In the genomic region with DNA sequence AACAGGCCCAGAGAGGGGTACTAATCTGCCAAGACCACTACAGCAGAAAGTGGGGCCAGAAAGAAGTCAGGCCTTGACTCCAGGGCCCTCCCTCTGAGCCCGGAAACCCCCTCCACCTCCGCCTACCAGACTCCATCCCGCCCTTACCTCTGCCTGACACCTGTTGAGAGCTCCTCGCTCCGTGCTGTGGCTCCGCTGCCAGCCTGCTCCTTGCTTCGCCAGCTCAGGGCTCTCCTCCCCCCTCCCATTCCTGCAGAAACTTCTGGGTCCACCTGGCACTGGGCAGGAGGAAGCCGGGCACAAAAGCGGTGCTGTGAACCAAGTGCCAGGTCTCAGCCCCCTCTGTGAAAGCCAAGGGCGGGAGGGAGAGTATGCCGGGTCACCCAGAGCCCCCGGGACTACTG, we compare ENCODE assay signal across 8 cellular contexts. TPM values are rescaled to one million over a fixed set of nuclear protein-coding genes. Genes with fewer than 3 reads are reported as not detected.
DNase-seq lines count a peak whose midpoint lies in the region; ATAC-seq, FAIRE-seq and TF ChIP-seq lines count a peak whose summit lies in the region.

No MANE protein-coding gene starts in this region.

- WGBS in K562 (ENCODE audit: insufficient coverage, low coverage, missing lambda C conversion rate), result 91% methylated on average over 11 of the region's 12 CpGs
- 48 to 68% methylated on average over 12 of the region's 12 CpGs for WGBS in pancreas, 2 donors
- WGBS in trophoblast cell (ENCODE audit: extremely low coverage, insufficient coverage, insufficient read length), result no CpG with 5 or more reads among the region's 12 CpGs

- ATAC-seq in K562 (no peak), pancreas (peak in 3 of 4 donors; percentile 20 to 41 (median 28)), GM19463 (IDR thresholded peaks at IDR 0.05; ENCODE audit: unreplicated experiment) (no peak)

- H3K14ac ChIP-seq in trophoblast cell (ENCODE audit: low read length), result no peak overlapping the region

- H3K9me1 ChIP-seq in K562 (ENCODE audit: control insufficient read depth, insufficient read depth, low read length), result no peaks in the 10 kb centered on the region

- no peak for TF ChIP-seq POLR2A in K562 (conservative IDR thresholded peaks at IDR 0.05)

- TF ChIP-seq RAD21 in K562 (CRISPR knock-in tag; conservative IDR thresholded peaks at IDR 0.05 in 1 of 2, IDR thresholded peaks at IDR 0.05 in 1 of 2), result no peak

- CTCF ChIA-PET in CD4-positive, alpha-beta memory T cell (lab: Charles Lee; ENCODE audit: partially characterized antibody), result interaction anchor here (0.7 to 2.6 kb wide), 9 partner anchors 11 to 171 kb away, joined by 3 to 11 read pairs (median 4); partner anchors contain the start of genes PIP5KL1, ST6GALNAC4 and TOR2A
- CTCF ChIA-PET in K562 (lab: Yijun Ruan, JAX; ENCODE audit: low intra/inter-chr PET ratio), result no interaction called here

- H3K18ac ChIP-seq in trophoblast cell (ENCODE audit: low read length), result no peak overlapping the region

- no peaks in the 10 kb centered on the region for H3K79me2 ChIP-seq in K562 (ENCODE audit: control insufficient read depth, insufficient read depth, low read length)
- no peaks in the 10 kb centered on the region for H3K79me2 ChIP-seq in trophoblast cell (ENCODE audit: control insufficient read depth, insufficient read depth, low read length, poor library complexity)

- H3K4me1 Mint-ChIP-seq in CD4-positive, alpha-beta memory T cell, result peaks cover 19 to 63% (median 34%) of the 10 kb centered on the region in 4 donors

- peak overlapping the region; percentile 82 to 85 for H3K4me3 ChIP-seq in CD4-positive, alpha-beta memory T cell (ENCODE audit: low read length in 2 of 2)
- H3K4me3 ChIP-seq in K562 (no peak overlapping the region), pancreas (no peak overlapping the region), trophoblast cell (ENCODE audit: low read depth, low read length) (no peak overlapping the region)

- no peak overlapping the region for H4K8ac ChIP-seq in trophoblast cell (ENCODE audit: low read depth, low read length)

- no peaks in the 10 kb centered on the region for H3K9me3 Mint-ChIP-seq in CD4-positive, alpha-beta memory T cell

- H3K79me1 ChIP-seq in trophoblast cell (ENCODE audit: low read length), result peaks cover 2% of the 10 kb centered on the region

- no peaks in the 10 kb centered on the region for H3K36me3 ChIP-seq in CD4-positive, alpha-beta memory T cell (ENCODE audit: insufficient read depth, low read length)
- H3K36me3 ChIP-seq in K562 (ENCODE audit: control insufficient read depth, insufficient read depth, low read length) (peaks cover 28% of the 10 kb centered on the region; the same call in 2 of the 3 replicates), pancreas (peaks cover 0 to 18% (median 8%) of the 10 kb centered on the region in 3 donors), trophoblast cell (ENCODE audit: control insufficient read depth in 1 of 2, insufficient read depth in 2 of 2, low read length in 2 of 2) (no peaks in the 10 kb centered on the region)

- no peak overlapping the region for H3K4me2 ChIP-seq in K562 (ENCODE audit: insufficient read depth, low read length)
- H3K4me2 ChIP-seq in trophoblast cell (ENCODE audit: low read length), result no peak overlapping the region

- H3K9ac ChIP-seq in K562 (ENCODE audit: insufficient read depth in 1 of 2, low read depth in 2 of 2, low read length in 2 of 2) (0 out of 4 replicates have a peak overlapping the region, but pooled peaks of 1 of the 2 experiments have one; percentile 4), trophoblast cell (ENCODE audit: low read length) (no peak overlapping the region)

- DNase-seq in CD4-positive, alpha-beta memory T cell, result peak; percentile 69 to 92 (median 78)
- DNase-seq in T-helper 9 cell (peak; percentile 75), K562 (ENCODE audit: extremely low read depth in 1 of 4, low spot score in 3 of 4) (no peak), pancreas (peak in 3 of 6 donors; percentile 21 to 63 (median 32)), trophoblast cell (no peak), NCI-H2171 (lab: John Stamatoyannopoulos, UW) (no peak), SHP77 (lab: John Stamatoyannopoulos, UW) (no peak)

- H3K27ac Mint-ChIP-seq in CD4-positive, alpha-beta memory T cell, result peak overlapping the region; percentile 98 to 100 (median 100)

- H4K91ac ChIP-seq in trophoblast cell (ENCODE audit: low read depth, low read length), result no peak overlapping the region

- no peak overlapping the region for H4K12ac ChIP-seq in trophoblast cell (ENCODE audit: low read depth, low read length)

- TF ChIP-seq CTCF in K562 (IDR thresholded peaks at IDR 0.05 in 2 of 3, conservative IDR thresholded peaks at IDR 0.05 in 1 of 3; ENCODE audit: insufficient read depth in 2 of 3, low read depth in 1 of 3, low read length in 3 of 3), result no peak
- no peak for TF ChIP-seq CTCF in pancreas (IDR thresholded peaks at IDR 0.05)

- in situ Hi-C loops in K562 (cut with MboI), result loop anchor here (25.0 kb wide), 1 partner anchor 968 kb away; no protein-coding TSS in a partner anchor

- peaks cover 65% of the 10 kb centered on the region for H3K4me1 ChIP-seq in CD4-positive, alpha-beta memory T cell (ENCODE audit: insufficient read depth, low read length)
- peaks cover 29 to 55% of the 10 kb centered on the region in 2 experiments for H3K4me1 ChIP-seq in K562 (replicated peaks in 1 of 2; ENCODE audit: control insufficient read depth in 2 of 2, insufficient read depth in 2 of 2, low read length in 2 of 2)
- H3K4me1 ChIP-seq in pancreas, result peaks cover 0 to 23% (median 8%) of the 10 kb centered on the region in 3 donors
- H3K4me1 ChIP-seq in trophoblast cell (ENCODE audit: control insufficient read depth in 1 of 2, insufficient read depth in 2 of 2, low read length in 2 of 2), result peaks cover 9 to 13% of the 10 kb centered on the region in 2 experiments

- no peak overlapping the region for H2AK5ac ChIP-seq in trophoblast cell (ENCODE audit: low read length)

- intact Hi-C loops in CD4-positive, alpha-beta memory T cell (cut with micrococcal nuclease), result loop anchor here (1.0 to 2.0 kb wide), 5 partner anchors 12 to 170 kb away; partner anchors contain the start of genes CDK9, FPGS, ST6GALNAC4 and TOR2A
- intact Hi-C loops in K562 (cut with micrococcal nuclease) (no loop called here), pancreas (cut with DNase I) (no loop called here)

- H3K4ac ChIP-seq in trophoblast cell (ENCODE audit: low read depth, low read length), result no peak overlapping the region

- peak overlapping the region; percentile 100 for H3K27ac ChIP-seq in CD4-positive, alpha-beta memory T cell (ENCODE audit: low read depth, low read length)
- H3K27ac ChIP-seq in K562 (ENCODE audit: extremely low read depth, low read depth, low read length) (peak overlapping the region; percentile 77; the same call in 1 of the 3 replicates), pancreas (peak overlapping the region; percentile 55 to 84 (median 70)), trophoblast cell (ENCODE audit: low read depth, low read length) (no peak overlapping the region)

- no peaks in the 10 kb centered on the region for H3K9me3 ChIP-seq in CD4-positive, alpha-beta memory T cell (ENCODE audit: control insufficient read depth in 1 of 2, low read length in 2 of 2)
- H3K9me3 ChIP-seq in K562 (replicated peaks; ENCODE audit: control insufficient read depth, insufficient read depth, low read depth, low read length) (no peaks in the 10 kb centered on the region), pancreas (no peaks in the 10 kb centered on the region), trophoblast cell (ENCODE audit: insufficient read depth, low read depth, low read length) (no peaks in the 10 kb centered on the region)

- no peak overlapping the region for H2BK5ac ChIP-seq in trophoblast cell (ENCODE audit: low read depth, low read length, poor library complexity)

- no peaks in the 10 kb centered on the region for H4K20me1 ChIP-seq in K562 (replicated peaks; ENCODE audit: control insufficient read depth, insufficient read depth, low read length)

- no peak overlapping the region for H2BK12ac ChIP-seq in trophoblast cell (ENCODE audit: low read length)

- no peaks in the 10 kb centered on the region for H3K27me3 ChIP-seq in CD4-positive, alpha-beta memory T cell (ENCODE audit: insufficient read depth, low read length)
- H3K27me3 ChIP-seq in K562 (ENCODE audit: control insufficient read depth in 2 of 2, insufficient read depth in 2 of 2, low read length in 2 of 2) (no peaks in the 10 kb centered on the region), pancreas (no peaks in the 10 kb centered on the region), trophoblast cell (ENCODE audit: insufficient read depth, low read length) (no peaks in the 10 kb centered on the region)

- no peak for TF ChIP-seq EP300 in K562 (IDR thresholded peaks at IDR 0.05; ENCODE audit: low read length)

- FAIRE-seq in K562 (lab: Jason Lieb, UNC) (no peak), pancreas (lab: Jason Lieb, UNC) (no peak)

- peaks cover 3 to 28% of the 10 kb centered on the region in 2 donors for H3K36me3 Mint-ChIP-seq in CD4-positive, alpha-beta memory T cell

- H3K4me3 Mint-ChIP-seq in CD4-positive, alpha-beta memory T cell, result peak overlapping the region; percentile 86 to 99 (median 95)

- BruUV-seq in K562 (replicated peaks; lab: Mats Ljungman, UMichigan), result no TSS peak

- no peaks in the 10 kb centered on the region for H3K27me3 Mint-ChIP-seq in CD4-positive, alpha-beta memory T cell

- H2BK120ac ChIP-seq in trophoblast cell (ENCODE audit: insufficient read depth, low read length, poor library complexity), result no peak overlapping the region

- H3K23ac ChIP-seq in trophoblast cell (ENCODE audit: low read length), result no peak overlapping the region

- H2AFZ ChIP-seq in K562 (ENCODE audit: low read depth, low read length) (no peak overlapping the region), trophoblast cell (ENCODE audit: insufficient read depth, low read length, poor library complexity) (no peak overlapping the region)

- POLR2A ChIA-PET in CD4-positive, alpha-beta memory T cell (lab: Charles Lee; ENCODE audit: partially characterized antibody), result interaction anchor here (0.7 to 7.1 kb wide), 22 partner anchors 9 to 455 kb away, joined by 3 to 87 read pairs (median 5); partner anchors contain the start of genes AK1, CDK9, FPGS and LRSAM1
- POLR2A ChIA-PET in K562 (lab: Yijun Ruan, JAX), result interaction anchor here (0.5 to 0.9 kb wide), 4 partner anchors 9 to 211 kb away, joined by 3 read pairs; no protein-coding TSS in a partner anchor

RNA-seq across cellular contexts. Expression of gene ST6GALNAC6, which starts 6.4 kb away (rescaled TPM):
- total RNA-seq in CD4-positive, alpha-beta memory T cell, result 100 to 1,000 TPM; 125 to 127 TPM
- 10 to 100 TPM; 45.2 to 45.6 TPM for polyA plus RNA-seq in CD4-positive, alpha-beta memory T cell
- 18.9 and 41.8 TPM in 2 replicates for total RNA-seq in K562 (2011; cell fraction: chromatin; rRNA removed; ENCODE audit: low replicate concordance)
- 25.3 and 31.9 TPM in 2 replicates for total RNA-seq in K562 (2011; cell fraction: nucleolus; rRNA removed)
- total RNA-seq in K562 (2011; cell fraction: nucleoplasm; rRNA removed), result 19.5 and 22.4 TPM in 2 replicates
- total RNA-seq in K562 (2014; rRNA removed) (13.0 and 16.0 TPM in 2 replicates), K562 (2014; rRNA removed; fragmentation: Illumina TruSeq; extraction: Trizol) (6.4 and 8.2 TPM in 2 replicates), K562 (2015; rRNA removed; fragmentation: Illumina TruSeq; extraction: Trizol) (16.8 and 17.0 TPM in 2 replicates), K562 (2021) (17.3 and 18.7 TPM in 2 replicates), pancreas (10 to 100 TPM; 20.7 to 31.1 (median 26.0) TPM)
- polyA plus RNA-seq in K562 (2011; rRNA removed) (23.0 and 23.7 TPM in 2 replicates), K562 (2014; fragmentation: Illumina TruSeq; extraction: Trizol) (14.5 and 15.6 TPM in 2 replicates), K562 (2014; fragmentation: Nextera tagmentation; extraction: Ambion mirVana) (under 1 TPM; 0.13 to 0.20 TPM), K562 (2014; rRNA removed) (16.4 and 19.0 TPM in 2 replicates), pancreas (10 to 100 TPM; 30.6 to 35.7 TPM)
- 30.5 and 46.9 TPM in 2 replicates for polyA plus RNA-seq in K562 (2011; cell fraction: cytosol; rRNA removed)
- polyA plus RNA-seq in K562 (2011; cell fraction: nucleus; rRNA removed), result 51.3 and 78.0 TPM in 2 replicates
- polyA plus RNA-seq in K562 (2012), result 13.2 and 13.7 TPM in 2 replicates
- polyA minus RNA-seq in K562 (2011; rRNA and poly(A)+ RNA removed), result 5.5 and 6.3 TPM in 2 replicates
- 3.5 and 5.2 TPM in 2 replicates for polyA minus RNA-seq in K562 (2011; cell fraction: cytosol; rRNA and poly(A)+ RNA removed)
- polyA minus RNA-seq in K562 (2011; cell fraction: nucleus; rRNA and poly(A)+ RNA removed), result 10.4 and 11.2 TPM in 2 replicates
- 9.1 and 10.5 TPM in 2 replicates for polyA plus RNA-seq in trophoblast cell (2013)

RNA-seq across cellular contexts. Expression of gene ST6GALNAC4, which starts 11.1 kb away (rescaled TPM):
- total RNA-seq in CD4-positive, alpha-beta memory T cell, result 10 to 100 TPM; 35.7 to 38.1 TPM
- polyA plus RNA-seq in CD4-positive, alpha-beta memory T cell, result 10 to 100 TPM; 10.2 to 18.5 TPM
- total RNA-seq in K562 (2011; cell fraction: chromatin; rRNA removed; ENCODE audit: low replicate concordance), result 24.9 and 89.8 TPM in 2 replicates
- 90.4 and 100 TPM in 2 replicates for total RNA-seq in K562 (2011; cell fraction: nucleolus; rRNA removed)
- 52.6 and 55.0 TPM in 2 replicates for total RNA-seq in K562 (2011; cell fraction: nucleoplasm; rRNA removed)
- total RNA-seq in K562 (2014; rRNA removed) (25.5 and 47.2 TPM in 2 replicates), K562 (2014; rRNA removed; fragmentation: Illumina TruSeq; extraction: Trizol) (2.8 and 6.6 TPM in 2 replicates), K562 (2015; rRNA removed; fragmentation: Illumina TruSeq; extraction: Trizol) (17.2 and 19.0 TPM in 2 replicates), K562 (2021) (43.1 and 47.1 TPM in 2 replicates), pancreas (10 to 100 TPM; 25.9 to 66.6 (median 41.3) TPM)
- polyA plus RNA-seq in K562 (2011; rRNA removed) (14.0 and 19.4 TPM in 2 replicates), K562 (2014; fragmentation: Illumina TruSeq; extraction: Trizol) (15.4 and 34.0 TPM in 2 replicates), K562 (2014; fragmentation: Nextera tagmentation; extraction: Ambion mirVana) (1 to 10 TPM; 2.6 to 3.4 TPM), K562 (2014; rRNA removed) (26.0 and 42.6 TPM in 2 replicates), pancreas (10 to 100 TPM; 22.2 to 27.7 TPM)
- polyA plus RNA-seq in K562 (2011; cell fraction: cytosol; rRNA removed), result 30.0 and 73.0 TPM in 2 replicates
- polyA plus RNA-seq in K562 (2011; cell fraction: nucleus; rRNA removed), result 34.4 and 63.8 TPM in 2 replicates
- polyA plus RNA-seq in K562 (2012), result 26.5 and 52.2 TPM in 2 replicates
- polyA minus RNA-seq in K562 (2011; rRNA and poly(A)+ RNA removed), result 7.5 and 10.6 TPM in 2 replicates
- 30.9 and 50.2 TPM in 2 replicates for polyA minus RNA-seq in K562 (2011; cell fraction: cytosol; rRNA and poly(A)+ RNA removed)
- 24.7 and 25.8 TPM in 2 replicates for polyA minus RNA-seq in K562 (2011; cell fraction: nucleus; rRNA and poly(A)+ RNA removed)
- polyA plus RNA-seq in trophoblast cell (2013), result 5.3 and 5.4 TPM in 2 replicates

RNA-seq across cellular contexts. Expression of gene PIP5KL1, which starts 24.8 kb away (rescaled TPM):
- 1 to 10 TPM in 1 of 2 experiments, under 1 TPM in 1; 0.72 to 1.8 TPM for total RNA-seq in CD4-positive, alpha-beta memory T cell
- polyA plus RNA-seq in CD4-positive, alpha-beta memory T cell, result under 1 TPM; 0.26 to 0.79 TPM
- 4.2 and 9.4 TPM in 2 replicates for total RNA-seq in K562 (2011; cell fraction: chromatin; rRNA removed; ENCODE audit: low replicate concordance)
- 7.7 and 10.1 TPM in 2 replicates for total RNA-seq in K562 (2011; cell fraction: nucleolus; rRNA removed)
- 4.3 and 4.5 TPM in 2 replicates for total RNA-seq in K562 (2011; cell fraction: nucleoplasm; rRNA removed)
- total RNA-seq in K562 (2014; rRNA removed), result 2.5 and 3.1 TPM in 2 replicates
- 0.80 and 1.2 TPM in 2 replicates for total RNA-seq in K562 (2014; rRNA removed; fragmentation: Illumina TruSeq; extraction: Trizol)
- total RNA-seq in K562 (2015; rRNA removed; fragmentation: Illumina TruSeq; extraction: Trizol), result 0.58 and 1.3 TPM in 2 replicates
- 3.0 and 3.7 TPM in 2 replicates for total RNA-seq in K562 (2021)
- polyA plus RNA-seq in K562 (2011; rRNA removed), result 1.2 and 1.6 TPM in 2 replicates
- polyA plus RNA-seq in K562 (2011; cell fraction: cytosol; rRNA removed), result 1.8 and 2.2 TPM in 2 replicates
- polyA plus RNA-seq in K562 (2011; cell fraction: nucleus; rRNA removed), result 12.7 and 14.3 TPM in 2 replicates
- polyA plus RNA-seq in K562 (2012), result 1.7 and 5.0 TPM in 2 replicates
- 0.82 and 1.2 TPM in 2 replicates for polyA plus RNA-seq in K562 (2014; fragmentation: Illumina TruSeq; extraction: Trizol)
- under 1 TPM; 0.18 to 0.41 TPM for polyA plus RNA-seq in K562 (2014; fragmentation: Nextera tagmentation; extraction: Ambion mirVana)
- 4.3 and 4.8 TPM in 2 replicates for polyA plus RNA-seq in K562 (2014; rRNA removed)
- polyA minus RNA-seq in K562 (2011; rRNA and poly(A)+ RNA removed), result 0.75 TPM in 1 of 2 replicates, not detected in the other
- polyA minus RNA-seq in K562 (2011; cell fraction: cytosol; rRNA and poly(A)+ RNA removed), result 3.0 TPM in 1 of 2 replicates, not detected in the other
- 2.6 TPM in 2 replicates for polyA minus RNA-seq in K562 (2011; cell fraction: nucleus; rRNA and poly(A)+ RNA removed)
- total RNA-seq in pancreas, result 1 to 10 TPM; 1.0 to 2.2 (median 1.2) TPM
- 1 to 10 TPM in 1 of 2 donors, under 1 TPM in 1; 0.80 to 2.5 TPM for polyA plus RNA-seq in pancreas
- polyA plus RNA-seq in trophoblast cell (2013), result 2.9 and 3.3 TPM in 2 replicates

RNA-seq across cellular contexts. Expression of gene AK1, which starts 28.3 kb away (rescaled TPM):
- 10 to 100 TPM; 58.1 to 62.7 TPM for total RNA-seq in CD4-positive, alpha-beta memory T cell
- under 1 TPM in 1 of 2 donors, not detected in 1; 0.53 TPM for polyA plus RNA-seq in CD4-positive, alpha-beta memory T cell
- total RNA-seq in K562 (2011; cell fraction: chromatin; rRNA removed; ENCODE audit: low replicate concordance), result 1.9 and 7.3 TPM in 2 replicates
- total RNA-seq in K562 (2011; cell fraction: nucleolus; rRNA removed), result 7.1 and 11.2 TPM in 2 replicates
- total RNA-seq in K562 (2011; cell fraction: nucleoplasm; rRNA removed), result 3.7 and 5.5 TPM in 2 replicates
- total RNA-seq in K562 (2014; rRNA removed), result 33.2 and 56.5 TPM in 2 replicates
- 15.1 and 22.6 TPM in 2 replicates for total RNA-seq in K562 (2014; rRNA removed; fragmentation: Illumina TruSeq; extraction: Trizol)
- total RNA-seq in K562 (2015; rRNA removed; fragmentation: Illumina TruSeq; extraction: Trizol), result 38.7 and 39.0 TPM in 2 replicates
- 67.6 and 71.8 TPM in 2 replicates for total RNA-seq in K562 (2021)
- polyA plus RNA-seq in K562 (2011; rRNA removed), result 37.2 and 44.6 TPM in 2 replicates
- 48.4 and 109 TPM in 2 replicates for polyA plus RNA-seq in K562 (2011; cell fraction: cytosol; rRNA removed)
- polyA plus RNA-seq in K562 (2011; cell fraction: nucleus; rRNA removed), result 29.2 and 57.2 TPM in 2 replicates
- polyA plus RNA-seq in K562 (2012), result 69.4 and 83.0 TPM in 2 replicates
- 68.8 and 76.7 TPM in 2 replicates for polyA plus RNA-seq in K562 (2014; fragmentation: Illumina TruSeq; extraction: Trizol)
- polyA plus RNA-seq in K562 (2014; fragmentation: Nextera tagmentation; extraction: Ambion mirVana), result 10 to 100 TPM; 10.1 to 38.9 TPM
- polyA plus RNA-seq in K562 (2014; rRNA removed), result 58.1 and 73.2 TPM in 2 replicates
- 10.3 and 14.5 TPM in 2 replicates for polyA minus RNA-seq in K562 (2011; rRNA and poly(A)+ RNA removed)
- 11.4 and 13.5 TPM in 2 replicates for polyA minus RNA-seq in K562 (2011; cell fraction: cytosol; rRNA and poly(A)+ RNA removed)
- 1.2 and 2.1 TPM in 2 replicates for polyA minus RNA-seq in K562 (2011; cell fraction: nucleus; rRNA and poly(A)+ RNA removed)
- 10 to 100 TPM in 4 of 6 donors, 1 to 10 TPM in 2; 8.9 to 18.3 (median 15.2) TPM for total RNA-seq in pancreas
- 10 to 100 TPM; 49.5 to 81.7 TPM for polyA plus RNA-seq in pancreas
- 33.2 and 34.2 TPM in 2 replicates for polyA plus RNA-seq in trophoblast cell (2013)

RNA-seq across cellular contexts. Expression of gene DPM2, which starts 31.9 kb away (rescaled TPM):
- 10 to 100 TPM; 37.0 to 39.7 TPM for total RNA-seq in CD4-positive, alpha-beta memory T cell
- polyA plus RNA-seq in CD4-positive, alpha-beta memory T cell, result 10 to 100 TPM; 41.0 to 43.1 TPM
- total RNA-seq in K562 (2011; cell fraction: chromatin; rRNA removed; ENCODE audit: low replicate concordance), result 99.6 and 215 TPM in 2 replicates
- total RNA-seq in K562 (2011; cell fraction: nucleolus; rRNA removed), result 168 and 199 TPM in 2 replicates
- 195 and 215 TPM in 2 replicates for total RNA-seq in K562 (2011; cell fraction: nucleoplasm; rRNA removed)
- 56.6 and 88.7 TPM in 2 replicates for total RNA-seq in K562 (2014; rRNA removed)
- 48.1 and 53.8 TPM in 2 replicates for total RNA-seq in K562 (2014; rRNA removed; fragmentation: Illumina TruSeq; extraction: Trizol)
- 71.1 and 73.4 TPM in 2 replicates for total RNA-seq in K562 (2015; rRNA removed; fragmentation: Illumina TruSeq; extraction: Trizol)
- total RNA-seq in K562 (2021), result 95.3 and 102 TPM in 2 replicates
- 93.8 and 101 TPM in 2 replicates for polyA plus RNA-seq in K562 (2011; rRNA removed)
- polyA plus RNA-seq in K562 (2011; cell fraction: cytosol; rRNA removed), result 131 and 200 TPM in 2 replicates
- 142 and 205 TPM in 2 replicates for polyA plus RNA-seq in K562 (2011; cell fraction: nucleus; rRNA removed)
- polyA plus RNA-seq in K562 (2012), result 83.9 and 86.2 TPM in 2 replicates
- polyA plus RNA-seq in K562 (2014; fragmentation: Illumina TruSeq; extraction: Trizol), result 126 and 142 TPM in 2 replicates
- 10 to 100 TPM; 43.5 to 69.3 TPM for polyA plus RNA-seq in K562 (2014; fragmentation: Nextera tagmentation; extraction: Ambion mirVana)
- polyA plus RNA-seq in K562 (2014; rRNA removed), result 104 and 107 TPM in 2 replicates
- 54.4 and 75.4 TPM in 2 replicates for polyA minus RNA-seq in K562 (2011; rRNA and poly(A)+ RNA removed)
- polyA minus RNA-seq in K562 (2011; cell fraction: cytosol; rRNA and poly(A)+ RNA removed), result 56.3 and 59.9 TPM in 2 replicates
- polyA minus RNA-seq in K562 (2011; cell fraction: nucleus; rRNA and poly(A)+ RNA removed), result 64.1 and 85.1 TPM in 2 replicates
- 10 to 100 TPM; 19.6 to 34.9 (median 25.5) TPM for total RNA-seq in pancreas
- 10 to 100 TPM; 39.0 to 56.8 TPM for polyA plus RNA-seq in pancreas
- polyA plus RNA-seq in trophoblast cell (2013), result 27.7 and 31.0 TPM in 2 replicates

Comparison
In these comparisons a context has a peak if more than half of its experiments do, and no peak if none do; other contexts are left out.
1. DNase-seq: peak in CD4-positive, alpha-beta memory T cell (5 of 5) and T-helper 9 cell (single experiment); none in K562 (0 of 4), trophoblast cell (0 of 2), NCI-H2171 (single experiment) and SHP77 (0 of 2).
2. H3K4me3 ChIP-seq: peak in CD4-positive, alpha-beta memory T cell (2 of 2); none in K562 (single experiment), pancreas (0 of 4) and trophoblast cell (single experiment).
3. ATAC-seq: peak in pancreas (3 of 4); none in K562 (single experiment) and GM19463 (single experiment).